17 cellular contexts compared by ENCODE assay signal in genomic region chr5:143134900-143135299, GRCh38.
DNase-seq lines count a peak whose midpoint lies in the region; ATAC-seq, FAIRE-seq and TF ChIP-seq lines count a peak whose summit lies in the region.
"Had no signal": no experiment of that assay in that cellular context is flagged by ENCODE, and none has a peak within 500 bp of the region (broad histone marks: within the 10 kb centered on the region; RNA-seq: fewer than 3 reads in every experiment).

No MANE protein-coding gene starts in this region.

- H3K36me3 Mint-ChIP-seq in activated CD4-positive, alpha-beta memory T cell treated with anti-CD3 and anti-CD28 coated beads for 36 hours = peaks cover 4% of the 10 kb centered on the region
- no peaks in the 10 kb centered on the region for H3K36me3 Mint-ChIP-seq in activated CD4-positive, alpha-beta memory T cell treated with anti-CD3 and anti-CD28 coated beads, Interleukin-2, amount 10 ng/mL, durations not matched to agents 7 days and 5 days (ENCODE audit: low read depth)
- peaks cover 7% of the 10 kb centered on the region for H3K36me3 Mint-ChIP-seq in T-helper 17 cell (ENCODE audit: low read depth)
- H3K36me3 Mint-ChIP-seq: type B pancreatic cell had no signal

- dilution Hi-C loops in keratinocyte (cut with MboI; ENCODE audit: extremely low pct_ligation_motif_present, low sequenced_read_pairs) = no loop called here

- no peak overlapping the region for H2BK5ac ChIP-seq in neuronal stem cell (ENCODE audit: low read length)

- CTCF ChIA-PET in activated CD4-positive, alpha-beta memory T cell treated with anti-CD3 and anti-CD28 coated beads for 36 hours (lab: Charles Lee) = no interaction called here
- CTCF ChIA-PET in activated CD4-positive, alpha-beta memory T cell treated with anti-CD3 and anti-CD28 coated beads, Interleukin-2, amount 10 ng/mL, durations not matched to agents 7 days and 5 days (lab: Charles Lee) = no interaction called here

- no peaks in the 10 kb centered on the region for H4K20me1 ChIP-seq in keratinocyte (ENCODE audit: control insufficient read depth, extremely low read depth, insufficient read depth, low read length)

- H2BK12ac ChIP-seq in neuronal stem cell (ENCODE audit: low read length) = no peak overlapping the region

- H3K79me1 ChIP-seq in neuronal stem cell (ENCODE audit: low read depth, low read length) = no peaks in the 10 kb centered on the region

- H3K36me3 ChIP-seq in keratinocyte (ENCODE audit: control insufficient read depth in 2 of 2, extremely low read depth in 1 of 2, insufficient read depth in 2 of 2, low read length in 2 of 2) (peaks cover 0 to 1% of the 10 kb centered on the region in 2 experiments), neuronal stem cell (replicated peaks in 1 of 2; ENCODE audit: control insufficient read depth in 2 of 2, insufficient read depth in 2 of 2, low read length in 2 of 2) (no peaks in the 10 kb centered on the region)

- no peak for TF ChIP-seq CTCF in keratinocyte (optimal IDR thresholded peaks at IDR 0.05 in 1 of 3, IDR thresholded peaks at IDR 0.05 in 1 of 3, conservative IDR thresholded peaks at IDR 0.05 in 1 of 3; ENCODE audit: extremely low read depth in 1 of 3, insufficient read depth in 2 of 3, low read length in 3 of 3)

- ATAC-seq in GM21390 (IDR thresholded peaks at IDR 0.05; ENCODE audit: unreplicated experiment) = peak; percentile 58
- peak; percentile 71 for ATAC-seq in HG03103 (IDR thresholded peaks at IDR 0.05; ENCODE audit: low read depth, unreplicated experiment)
- ATAC-seq in T-helper 17 cell = no peak

- H3K9ac ChIP-seq in keratinocyte (ENCODE audit: control insufficient read depth, extremely low read depth, insufficient read depth, low read length) (no peak overlapping the region), neuronal stem cell (ENCODE audit: low read depth, low read length, poor library complexity) (no peak overlapping the region)

- no peak overlapping the region for H2BK15ac ChIP-seq in neuronal stem cell (ENCODE audit: low read length)

- intact Hi-C loops in activated CD4-positive, alpha-beta memory T cell treated with anti-CD3 and anti-CD28 coated beads for 36 hours (cut with micrococcal nuclease) = no loop called here

- no peak overlapping the region for H2BK120ac ChIP-seq in neuronal stem cell (ENCODE audit: low read depth, low read length)

- no peak overlapping the region for H3K27ac Mint-ChIP-seq in activated CD4-positive, alpha-beta memory T cell treated with anti-CD3 and anti-CD28 coated beads for 36 hours
- H3K27ac Mint-ChIP-seq in activated CD4-positive, alpha-beta memory T cell treated with anti-CD3 and anti-CD28 coated beads, Interleukin-2, amount 10 ng/mL, durations not matched to agents 7 days and 5 days = no peak overlapping the region
- H3K27ac Mint-ChIP-seq in T-helper 17 cell = no peak overlapping the region
- H3K27ac Mint-ChIP-seq: dendritic cell treated with granulocyte-macrophage colony-stimulating factor and Interleukin-4, amounts not matched to agents 40 ng/mL and 50 ng/mL, for 4 days; naive B cell; type B pancreatic cell had no signal

- H3K4me3 Mint-ChIP-seq in activated CD4-positive, alpha-beta memory T cell treated with anti-CD3 and anti-CD28 coated beads for 36 hours = no peak overlapping the region
- H3K4me3 Mint-ChIP-seq in activated CD4-positive, alpha-beta memory T cell treated with anti-CD3 and anti-CD28 coated beads, Interleukin-2, amount 10 ng/mL, durations not matched to agents 7 days and 5 days = no peak overlapping the region
- no peak overlapping the region for H3K4me3 Mint-ChIP-seq in T-helper 17 cell
- H3K4me3 Mint-ChIP-seq: dendritic cell treated with granulocyte-macrophage colony-stimulating factor and Interleukin-4, amounts not matched to agents 40 ng/mL and 50 ng/mL, for 4 days; naive B cell; type B pancreatic cell had no signal

- H3K4me1 Mint-ChIP-seq in activated CD4-positive, alpha-beta memory T cell treated with anti-CD3 and anti-CD28 coated beads for 36 hours (ENCODE audit: low read depth) = no peaks in the 10 kb centered on the region
- H3K4me1 Mint-ChIP-seq in activated CD4-positive, alpha-beta memory T cell treated with anti-CD3 and anti-CD28 coated beads, Interleukin-2, amount 10 ng/mL, durations not matched to agents 7 days and 5 days = peaks cover 5% of the 10 kb centered on the region
- peaks cover 3% of the 10 kb centered on the region for H3K4me1 Mint-ChIP-seq in T-helper 17 cell

- no peak overlapping the region for H2AK5ac ChIP-seq in neuronal stem cell (ENCODE audit: low read depth, low read length)

- H3K4me2 ChIP-seq in keratinocyte (ENCODE audit: control insufficient read depth, extremely low read depth, insufficient read depth, low read depth, low read length) (no peak overlapping the region), neuronal stem cell (ENCODE audit: insufficient read depth, low read length, poor library complexity, severe bottlenecking) (no peak overlapping the region)

- no peak overlapping the region for H3K27ac ChIP-seq in keratinocyte (ENCODE audit: control insufficient read depth, insufficient read depth, low read length)
- no peak overlapping the region for H3K27ac ChIP-seq in neuronal stem cell (replicated peaks; ENCODE audit: low read length)

- H3K79me2 ChIP-seq in keratinocyte (ENCODE audit: control insufficient read depth, insufficient read depth, low read length) = no peaks in the 10 kb centered on the region

- peak; percentile 20 for FAIRE-seq in keratinocyte (lab: Jason Lieb, UNC)
- FAIRE-seq: H54 had no signal

- WGBS in neuronal stem cell (ENCODE audit: extremely low coverage in 2 of 2, insufficient read length in 2 of 2, insufficient replicate concordance in 1 of 2), 2 donors = no CpG with 5 or more reads among the region's 4 CpGs

- POLR2A ChIA-PET in activated CD4-positive, alpha-beta memory T cell treated with anti-CD3 and anti-CD28 coated beads for 36 hours (lab: Charles Lee) = no interaction called here
- POLR2A ChIA-PET in activated CD4-positive, alpha-beta memory T cell treated with anti-CD3 and anti-CD28 coated beads, Interleukin-2, amount 10 ng/mL, durations not matched to agents 7 days and 5 days (lab: Charles Lee) = no interaction called here

- no peaks in the 10 kb centered on the region for H3K9me3 Mint-ChIP-seq in activated CD4-positive, alpha-beta memory T cell treated with anti-CD3 and anti-CD28 coated beads for 36 hours
- H3K9me3 Mint-ChIP-seq in activated CD4-positive, alpha-beta memory T cell treated with anti-CD3 and anti-CD28 coated beads, Interleukin-2, amount 10 ng/mL, durations not matched to agents 7 days and 5 days = no peaks in the 10 kb centered on the region
- H3K9me3 Mint-ChIP-seq: dendritic cell treated with granulocyte-macrophage colony-stimulating factor and Interleukin-4, amounts not matched to agents 40 ng/mL and 50 ng/mL, for 4 days; naive B cell; type B pancreatic cell had no signal

- H3K18ac ChIP-seq in neuronal stem cell (ENCODE audit: low read length) = no peak overlapping the region

- H3K4me3 ChIP-seq in keratinocyte (ENCODE audit: control insufficient read depth in 2 of 3, extremely low read depth in 1 of 3, insufficient read depth in 2 of 3, low read depth in 1 of 3, low read length in 3 of 3) = no peak overlapping the region
- no peak overlapping the region for H3K4me3 ChIP-seq in neuronal stem cell (ENCODE audit: low read length in 2 of 2)

- no peaks in the 10 kb centered on the region for H3K9me1 ChIP-seq in keratinocyte (ENCODE audit: control insufficient read depth, extremely low read depth, insufficient read depth, low read length)

- no peaks in the 10 kb centered on the region for H3K27me3 ChIP-seq in keratinocyte (ENCODE audit: control insufficient read depth, extremely low read depth, insufficient read depth, low read length)
- H3K27me3 ChIP-seq in neuronal stem cell (ENCODE audit: control insufficient read depth in 3 of 3, insufficient read depth in 3 of 3, low read depth in 1 of 3, low read length in 3 of 3) = no peaks in the 10 kb centered on the region

- H4K91ac ChIP-seq in neuronal stem cell (ENCODE audit: low read depth, low read length, poor library complexity) = no peak overlapping the region

- H3K9me3 ChIP-seq in keratinocyte (ENCODE audit: control insufficient read depth, low read depth, low read length) (no peaks in the 10 kb centered on the region), neuronal stem cell (replicated peaks in 1 of 2; ENCODE audit: control insufficient read depth in 2 of 2, insufficient read depth in 1 of 2, low read depth in 1 of 2, low read length in 2 of 2) (no peaks in the 10 kb centered on the region), T-helper 17 cell (ENCODE audit: control insufficient read depth, low read length, poor library complexity, severe bottlenecking) (no peaks in the 10 kb centered on the region)

- H3K23ac ChIP-seq in neuronal stem cell (ENCODE audit: low read depth, low read length, poor library complexity) = no peak overlapping the region

- DNase-seq in activated CD4-positive, alpha-beta memory T cell treated with anti-CD3 and anti-CD28 coated beads for 36 hours = peak; percentile 15
- DNase-seq in activated CD4-positive, alpha-beta memory T cell treated with anti-CD3 and anti-CD28 coated beads, Interleukin-2, amount 10 ng/mL, durations not matched to agents 7 days and 5 days = no peak
- DNase-seq in keratinocyte (ENCODE audit: low read depth, low spot score) (no peak), neuronal stem cell (ENCODE audit: low spot score) (no peak), NCI-H1092 (lab: John Stamatoyannopoulos, UW) (no peak), T-helper 17 cell (no peak)
- DNase-seq: 8988T; activated CD8-positive, alpha-beta memory T cell treated with anti-CD3 and anti-CD28 coated beads, Interleukin-2, amount 50 U/mL, for 48 hours; COR-L47; naive B cell; NCI-H446; RPMI8226 had no signal

- no peaks in the 10 kb centered on the region for H3K27me3 Mint-ChIP-seq in activated CD4-positive, alpha-beta memory T cell treated with anti-CD3 and anti-CD28 coated beads for 36 hours
- H3K27me3 Mint-ChIP-seq in activated CD4-positive, alpha-beta memory T cell treated with anti-CD3 and anti-CD28 coated beads, Interleukin-2, amount 10 ng/mL, durations not matched to agents 7 days and 5 days = no peaks in the 10 kb centered on the region
- no peaks in the 10 kb centered on the region for H3K27me3 Mint-ChIP-seq in T-helper 17 cell
- H3K27me3 Mint-ChIP-seq: dendritic cell treated with granulocyte-macrophage colony-stimulating factor and Interleukin-4, amounts not matched to agents 40 ng/mL and 50 ng/mL, for 4 days; naive B cell; type B pancreatic cell had no signal

- H2AFZ ChIP-seq in keratinocyte (ENCODE audit: control insufficient read depth, low read length) (no peak overlapping the region), neuronal stem cell (ENCODE audit: low read length) (no peak overlapping the region)

- no peak overlapping the region for H4K8ac ChIP-seq in neuronal stem cell (ENCODE audit: low read depth, low read length)

- no peak overlapping the region for H3K4ac ChIP-seq in neuronal stem cell (ENCODE audit: low read length)

- no peak overlapping the region for H3K14ac ChIP-seq in neuronal stem cell (ENCODE audit: low read length)

- H3K4me1 ChIP-seq in keratinocyte (ENCODE audit: control insufficient read depth, extremely low read depth, insufficient read depth, low read length) (peaks cover 14% of the 10 kb centered on the region), neuronal stem cell (ENCODE audit: control insufficient read depth in 2 of 2, insufficient read depth in 1 of 2, low read depth in 1 of 2, low read length in 2 of 2) (peaks cover 7 to 20% of the 10 kb centered on the region in 2 donors)
